Comparison of ENCODE assay signal across 11 cellular contexts in genomic region chr19:53908933-53909415, GRCh38. TPM values are rescaled to one million over a fixed set of nuclear protein-coding genes. Genes with fewer than 3 reads are reported as not detected.
DNase-seq lines count a peak whose midpoint lies in the region; ATAC-seq and TF ChIP-seq lines count a peak whose summit lies in the region.
"Had no signal": no experiment of that assay in that cellular context is flagged by ENCODE, and none has a peak within 500 bp of the region (broad histone marks: within the 10 kb centered on the region; RNA-seq: fewer than 3 reads in every experiment).

TSS of gene CACNG7 (plus strand) at chr19:53909278. CDS start at chr19:53912832, 3,554 bp downstream.

- no peaks in the 10 kb centered on the region for H3K9me3 ChIP-seq in GM23248 (ENCODE audit: low read depth)

- H3F3A ChIP-seq in GM23248 (ENCODE audit: insufficient read depth), result no peaks in the 10 kb centered on the region

- TF ChIP-seq CTCF in progenitor cell of endocrine pancreas (IDR thresholded peaks at IDR 0.05; ENCODE audit: unreplicated experiment), result no peak

- intact Hi-C loops in head of caudate nucleus (cut with DNase I), result loop anchor here (2.0 to 10.0 kb wide), 3 partner anchors 54 to 113 kb away; no protein-coding TSS in a partner anchor

- H3K36me3 Mint-ChIP-seq in activated T-helper 17 cell treated with anti-CD3 and anti-CD28 coated beads, Interleukin-2, amount 50 U/mL, for 72 hours (ENCODE audit: low read depth), result no peaks in the 10 kb centered on the region
- H3K36me3 Mint-ChIP-seq in progenitor cell of endocrine pancreas (ENCODE audit: insufficient read depth), result no peaks in the 10 kb centered on the region

- no peaks in the 10 kb centered on the region for H3K79me2 ChIP-seq in GM23248 (ENCODE audit: insufficient read depth)

- no peak within 1 kb of the TSS for H3K27ac ChIP-seq in GM23248

- H3K27me3 ChIP-seq in GM23248 (replicated peaks; ENCODE audit: insufficient read depth), result peaks cover 60% of the 10 kb centered on the region

- no peak within 1 kb of the TSS for H2AFZ ChIP-seq in GM23248

- WGBS in GM23248 (ENCODE audit: low coverage in 1 of 2, low lambda C conversion rate in 2 of 2, missing lambda C conversion rate in 2 of 2), 2 experiments, result 1 to 3% methylated on average over 5 to 28 of the region's 28 CpGs

- peak within 1 kb of the TSS; percentile 0 for H3K4me3 Mint-ChIP-seq in activated T-helper 17 cell treated with anti-CD3 and anti-CD28 coated beads, Interleukin-2, amount 50 U/mL, for 72 hours
- peak within 1 kb of the TSS; percentile 35 for H3K4me3 Mint-ChIP-seq in progenitor cell of endocrine pancreas (ENCODE audit: low read depth)

- H3K9ac ChIP-seq in GM23248, result no peak within 1 kb of the TSS

- H3K4me1 ChIP-seq in GM23248 (ENCODE audit: insufficient read depth), result peaks cover 7% of the 10 kb centered on the region; the same call in 1 of the 2 replicates

- DNase-seq in GM23248 (no peak), head of caudate nucleus (peak in 39 of 42 donors; percentile 14 to 82 (median 60)), progenitor cell of endocrine pancreas (ENCODE audit: low spot score, unreplicated experiment) (no peak), NCI-H82 (lab: John Stamatoyannopoulos, UW) (no peak), germinal center (ENCODE audit: low spot score) (no peak)
- no peak for DNase-seq in activated CD4-positive, CD25-positive, alpha-beta regulatory T cell (lab: John Stamatoyannopoulos, UW)
- DNase-seq: activated CD4-positive, alpha-beta T cell treated with anti-CD3 and anti-CD28 coated beads for 4 hours; cortex of kidney had no signal

- no peak for ATAC-seq in activated T-helper 17 cell treated with anti-CD3 and anti-CD28 coated beads, Interleukin-2, amount 50 U/mL, for 72 hours (replicated peaks)

- H3K9me3 Mint-ChIP-seq in activated T-helper 17 cell treated with anti-CD3 and anti-CD28 coated beads, Interleukin-2, amount 50 U/mL, for 72 hours, result no peaks in the 10 kb centered on the region
- H3K9me3 Mint-ChIP-seq in progenitor cell of endocrine pancreas (ENCODE audit: low read depth), result no peaks in the 10 kb centered on the region

- no peak within 1 kb of the TSS for H3K27ac Mint-ChIP-seq in activated T-helper 17 cell treated with anti-CD3 and anti-CD28 coated beads, Interleukin-2, amount 50 U/mL, for 72 hours
- no peak within 1 kb of the TSS for H3K27ac Mint-ChIP-seq in progenitor cell of endocrine pancreas

- peak within 1 kb of the TSS; percentile 35 for H3K4me2 ChIP-seq in GM23248 (ENCODE audit: unreplicated experiment)

- no peaks in the 10 kb centered on the region for H4K20me1 ChIP-seq in GM23248 (ENCODE audit: insufficient read depth)

- H3K9me2 ChIP-seq in GM23248 (ENCODE audit: insufficient read depth), result no peaks in the 10 kb centered on the region

- H3K27me3 Mint-ChIP-seq in activated T-helper 17 cell treated with anti-CD3 and anti-CD28 coated beads, Interleukin-2, amount 50 U/mL, for 72 hours, result peaks cover 71% of the 10 kb centered on the region
- H3K27me3 Mint-ChIP-seq in progenitor cell of endocrine pancreas, result peaks cover 91% of the 10 kb centered on the region

- no peaks in the 10 kb centered on the region for H3K36me3 ChIP-seq in GM23248 (ENCODE audit: low read depth)

- H3K4me3 ChIP-seq in GM23248, result peak within 1 kb of the TSS; percentile 3; the same call in 1 of the 2 replicates

- peaks cover 6% of the 10 kb centered on the region for H3K4me1 Mint-ChIP-seq in activated T-helper 17 cell treated with anti-CD3 and anti-CD28 coated beads, Interleukin-2, amount 50 U/mL, for 72 hours
- peaks cover 10% of the 10 kb centered on the region for H3K4me1 Mint-ChIP-seq in progenitor cell of endocrine pancreas (ENCODE audit: low read depth)

- in situ Hi-C loops in GM23248 (cut with MboI), result no loop called here

RNA-seq across cellular contexts. Expression of gene CACNG7, which starts in this region (rescaled TPM):
- total RNA-seq in GM23248 (2014; rRNA removed; shearing (Covaris generic)), result not detected in 2 replicates
- polyA plus RNA-seq in GM23248 (2016; fragmentation: Nextera tagmentation; extraction: Ambion mirVana), result not detected in 2 replicates
- not detected for total RNA-seq in activated T-helper 17 cell treated with anti-CD3 and anti-CD28 coated beads, Interleukin-2, amount 50 U/mL, for 72 hours
- total RNA-seq in progenitor cell of endocrine pancreas, result 0.18 TPM in 1 of 2 replicates, not detected in the other
- total RNA-seq: HepG2, mononuclear cell had no signal
- polyA plus RNA-seq: HepG2 had no signal

Comparison
In these comparisons a context has a peak if more than half of its experiments do, and no peak if none do; other contexts are left out.
1. DNase-seq: peak in head of caudate nucleus (39 of 42); none in GM23248 (single experiment), progenitor cell of endocrine pancreas (single experiment), NCI-H82 (single experiment), activated CD4-positive, CD25-positive, alpha-beta regulatory T cell (0 of 4) and germinal center (single experiment).